In the genomic region with DNA sequence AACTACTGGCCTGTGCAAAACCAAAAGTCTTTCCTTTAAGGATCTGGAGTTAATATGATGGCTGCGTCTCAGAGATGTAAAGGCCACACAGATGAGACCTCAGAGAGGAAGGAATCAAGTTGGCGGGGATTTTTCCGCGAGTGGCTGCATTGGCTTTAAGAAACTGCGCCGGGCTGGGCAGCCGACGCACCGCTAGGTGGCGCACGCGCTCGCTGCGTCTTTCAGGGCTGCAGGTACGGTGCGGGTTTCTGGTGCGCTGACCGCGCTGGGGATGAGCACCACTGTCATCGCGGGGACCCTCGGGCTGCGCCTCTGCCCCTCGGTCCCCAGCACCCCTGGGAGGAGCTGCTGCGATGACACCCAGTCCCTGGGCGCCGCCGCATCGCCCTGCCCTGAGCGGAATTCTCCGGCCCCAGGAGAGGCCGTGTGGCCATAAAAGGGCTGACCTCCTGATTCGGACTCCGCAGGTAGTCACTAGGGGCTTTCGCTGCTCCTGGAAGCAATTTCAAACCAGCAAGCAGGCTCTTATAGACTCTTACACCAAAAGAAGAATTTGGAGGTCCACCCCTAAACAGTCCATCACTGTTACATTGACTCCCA, we compare ENCODE assay signal across 8 cellular contexts.
A peak's percentile ranks its signal among the peaks of the same experiment; 100 is the strongest.
DNase-seq lines count a peak whose midpoint lies in the region; ATAC-seq and TF ChIP-seq lines count a peak whose summit lies in the region.

No MANE protein-coding gene starts in this region.

- DNase-seq in GM12865 (ENCODE audit: low read depth) (peak; percentile 70), NCI-H1092 (lab: John Stamatoyannopoulos, UW) (peak; percentile 37), kidney tubule cell (ENCODE audit: low spot score) (peak; percentile 42)
- DNase-seq in activated CD4-positive, CD25-positive, alpha-beta regulatory T cell treated with anti-CD3 and anti-CD28 coated beads, Interleukin-2, amount 50 U/mL, for 16 hours (ENCODE audit: low read depth, low spot score), result peak; percentile 9
- DNase-seq in central memory CD4-positive, alpha-beta T cell, result peak; percentile 15
- peak; percentile 56 for DNase-seq in stimulated activated CD4-positive, alpha-beta T cell treated with anti-CD3 and anti-CD28 coated beads, Interleukin-4, amount 100 ng/mL, for 24 hours

- ATAC-seq in HG03457 (IDR thresholded peaks at IDR 0.05; ENCODE audit: unreplicated experiment) (no peak), HG03520 (IDR thresholded peaks at IDR 0.05; ENCODE audit: unreplicated experiment) (no peak)

- TF ChIP-seq CTCF in GM12865 (IDR thresholded peaks at IDR 0.05; ENCODE audit: insufficient read depth, low read depth, low read length, missing control alignments), result peak; percentile 93

- no peak overlapping the region for H3K4me3 ChIP-seq in GM12865 (ENCODE audit: low read depth, low read length)

Comparison
In these comparisons a context has a peak if more than half of its experiments do, and no peak if none do; other contexts are left out.
1. DNase-seq: peak in every context shown above with its lines; median percentile 70 in GM12865; 56 in stimulated activated CD4-positive, alpha-beta T cell treated with anti-CD3 and anti-CD28 coated beads, Interleukin-4, amount 100 ng/mL, for 24 hours; 42 in kidney tubule cell; 37 in NCI-H1092; 15 in central memory CD4-positive, alpha-beta T cell; 9 in activated CD4-positive, CD25-positive, alpha-beta regulatory T cell treated with anti-CD3 and anti-CD28 coated beads, Interleukin-2, amount 50 U/mL, for 16 hours.